Comparison of ENCODE assay signal across 1 cellular context in genomic region chr20:41738584-41739193, GRCh38.
TF ChIP-seq lines count a peak whose summit lies in the region.

No MANE protein-coding gene starts in this region.

TF ChIP-seq in HepG2, 621 proteins besides CTCF, POLR2A, EP300 and RAD21 (continued from another document):
- TF ChIP-seq TCF7L2 (IDR thresholded peaks at IDR 0.05; ENCODE audit: low read depth, low read length) (no peak), ZNF143 (CRISPR knock-in tag; IDR thresholded peaks at IDR 0.05) (no peak), ZMAT3 (CRISPR knock-in tag; conservative IDR thresholded peaks at IDR 0.05) (no peak), JUN (CRISPR knock-in tag; IDR thresholded peaks at IDR 0.05) (no peak), EED (CRISPR knock-in tag; IDR thresholded peaks at IDR 0.05) (no peak), STAG1 (CRISPR knock-in tag; IDR thresholded peaks at IDR 0.05) (peak; percentile 84), ZGPAT (CRISPR knock-in tag; IDR thresholded peaks at IDR 0.05) (no peak), ARNT2 (CRISPR knock-in tag; IDR thresholded peaks at IDR 0.05; ENCODE audit: low read depth) (no peak), DNMT3B (CRISPR knock-in tag; conservative IDR thresholded peaks at IDR 0.05) (no peak), ZNF138 (CRISPR knock-in tag; IDR thresholded peaks at IDR 0.05; ENCODE audit: low read depth) (no peak), XRCC5 (optimal IDR thresholded peaks at IDR 0.05; ENCODE audit: low read length) (peak; percentile 81), MXD4 (CRISPR knock-in tag; IDR thresholded peaks at IDR 0.05) (0 out of 2 replicates have a peak, but pooled peaks have one; percentile 29)
